In the genomic region with DNA sequence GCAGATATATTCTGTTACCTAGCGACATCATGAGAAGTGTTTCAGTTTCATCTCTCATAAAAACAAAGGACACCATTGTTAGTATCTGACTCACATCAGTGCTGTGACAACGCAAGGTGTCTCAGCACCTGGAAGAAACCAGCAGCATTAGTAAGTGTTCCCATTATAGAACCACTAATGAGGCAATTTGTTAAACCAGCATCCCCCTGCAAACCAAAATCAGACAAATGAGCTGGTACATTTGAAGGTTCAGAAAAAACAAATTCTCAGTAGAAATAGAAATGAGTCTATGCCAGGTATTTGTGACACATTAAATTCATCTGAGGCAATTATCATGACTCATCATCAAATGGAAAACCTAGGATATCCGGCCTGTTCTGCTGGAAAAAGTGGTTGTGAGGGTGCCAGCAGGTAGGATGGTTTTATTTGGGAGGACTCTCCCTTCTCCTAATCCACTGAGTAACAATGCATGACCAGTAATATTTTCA, we compare ENCODE assay signal across 9 cellular contexts.
DNase-seq lines count a peak whose midpoint lies in the region; ATAC-seq and TF ChIP-seq lines count a peak whose summit lies in the region.
"Had no signal": no experiment of that assay in that cellular context is flagged by ENCODE, and none has a peak within 500 bp of the region (broad histone marks: within the 10 kb centered on the region; RNA-seq: fewer than 3 reads in every experiment).

No MANE protein-coding gene starts in this region.

- no peaks in the 10 kb centered on the region for H3K27me3 Mint-ChIP-seq in MCF 10A (ENCODE audit: insufficient read depth, unreplicated experiment)

- DNase-seq in MCF 10A (ENCODE audit: unreplicated experiment) (peak; percentile 57), colonic mucosa (no peak), SIG-M5 treated with dmso at 0.1 percent for 504 hours (lab: John Stamatoyannopoulos, UW; ENCODE audit: unreplicated experiment) (no peak), prostate gland (ENCODE audit: low spot score) (no peak), T1000 (lab: John Stamatoyannopoulos, UW) (no peak)

- no peak overlapping the region for H3K9ac ChIP-seq in colonic mucosa (ENCODE audit: low read depth in 2 of 2, low read length in 2 of 2)

- intact Hi-C loops in MCF 10A (cut with micrococcal nuclease), result no loop called here
- intact Hi-C loops in colonic mucosa (cut with DNase I), result no loop called here
- intact Hi-C loops in prostate gland (cut with DNase I), result no loop called here

- H3K9me3 Mint-ChIP-seq in MCF 10A (ENCODE audit: unreplicated experiment), result no peaks in the 10 kb centered on the region

- no peak for TF ChIP-seq POLR2A in prostate gland (IDR thresholded peaks at IDR 0.05)

- peak overlapping the region; percentile 52 for H3K27ac Mint-ChIP-seq in MCF 10A (ENCODE audit: low read depth, unreplicated experiment)

- no peaks in the 10 kb centered on the region for H3K27me3 ChIP-seq in colonic mucosa
- no peaks in the 10 kb centered on the region for H3K27me3 ChIP-seq in prostate gland (replicated peaks; ENCODE audit: insufficient read depth)

- POLR2A ChIA-PET in MCF 10A (lab: Yijun Ruan, JAX), result interaction anchor here (0.6 kb wide), 1 partner anchor 9 kb away, joined by 4 read pairs; no protein-coding TSS in a partner anchor

- H3K4me1 ChIP-seq in colonic mucosa, result no peaks in the 10 kb centered on the region
- no peaks in the 10 kb centered on the region for H3K4me1 ChIP-seq in prostate gland (replicated peaks)

- 75% methylated on average over 3 of the region's 3 CpGs for WGBS in prostate gland

- no peak overlapping the region for H3K27ac ChIP-seq in colonic mucosa
- H3K27ac ChIP-seq in prostate gland, result no peak overlapping the region
- H3K27ac ChIP-seq: skin epidermis had no signal

- H3K4me3 Mint-ChIP-seq in MCF 10A (ENCODE audit: unreplicated experiment), result no peak overlapping the region

- CTCF ChIA-PET in MCF 10A (lab: Yijun Ruan, JAX), result interaction anchor here (0.6 to 0.8 kb wide), 2 partner anchors 9 to 39 kb away, joined by 3 to 4 read pairs; no protein-coding TSS in a partner anchor

- no TSS peak for BruUV-seq in MCF 10A (replicated peaks; lab: Mats Ljungman, UMichigan)

- H3K36me3 ChIP-seq in colonic mucosa (no peaks in the 10 kb centered on the region), prostate gland (no peaks in the 10 kb centered on the region)

- H3K4me3 ChIP-seq in colonic mucosa (no peak overlapping the region), prostate gland (no peak overlapping the region)
- H3K4me3 ChIP-seq: skin epidermis had no signal

- H3K9me3 ChIP-seq in colonic mucosa (no peaks in the 10 kb centered on the region), prostate gland (no peaks in the 10 kb centered on the region)

- H3K36me3 Mint-ChIP-seq in MCF 10A (ENCODE audit: insufficient read depth, unreplicated experiment), result no peaks in the 10 kb centered on the region

- H3K4me1 Mint-ChIP-seq in MCF 10A (ENCODE audit: insufficient read depth, unreplicated experiment), result peaks cover 11% of the 10 kb centered on the region

- no peak for TF ChIP-seq CTCF in MCF 10A (IDR thresholded peaks at IDR 0.05; ENCODE audit: unreplicated experiment)
- no peak for TF ChIP-seq CTCF in colonic mucosa (IDR thresholded peaks at IDR 0.05)
- no peak for TF ChIP-seq CTCF in prostate gland (IDR thresholded peaks at IDR 0.05)

- ATAC-seq in GM18502 (IDR thresholded peaks at IDR 0.05; ENCODE audit: poor library complexity, unreplicated experiment) (peak; percentile 80), GM21390 (IDR thresholded peaks at IDR 0.05; ENCODE audit: unreplicated experiment) (peak; percentile 85), HG03442 (IDR thresholded peaks at IDR 0.05; ENCODE audit: unreplicated experiment) (peak; percentile 92)
